9 cellular contexts compared by ENCODE assay signal in genomic region chr6:53048431-53049195, GRCh38. TPM values are rescaled to one million over a fixed set of nuclear protein-coding genes. Genes with fewer than 3 reads are reported as not detected.
DNase-seq lines count a peak whose midpoint lies in the region; ATAC-seq and TF ChIP-seq lines count a peak whose summit lies in the region.
"Had no signal": no experiment of that assay in that cellular context is flagged by ENCODE, and none has a peak within 500 bp of the region (broad histone marks: within the 10 kb centered on the region; RNA-seq: fewer than 3 reads in every experiment).

No MANE protein-coding gene starts in this region.

- peaks cover 33% of the 10 kb centered on the region for H3K4me1 Mint-ChIP-seq in neural progenitor cell

- H3K9me3 Mint-ChIP-seq in neural progenitor cell: peaks cover 2% of the 10 kb centered on the region

- no peak overlapping the region for H4K5ac ChIP-seq in mesendoderm (ENCODE audit: low read length)

- H3K27ac ChIP-seq in SJSA1 (peak overlapping the region; percentile 92), mesendoderm (ENCODE audit: low read depth, low read length) (no peak overlapping the region), neural progenitor cell (no peak overlapping the region)
- H3K27ac ChIP-seq: parathyroid adenoma had no signal

- no peak overlapping the region for H3K4me3 Mint-ChIP-seq in neural progenitor cell

- H3K27ac Mint-ChIP-seq in neural progenitor cell: no peak overlapping the region

- peaks cover 16% of the 10 kb centered on the region for H4K20me1 ChIP-seq in neural progenitor cell (ENCODE audit: low read depth)

- H3K9me3 ChIP-seq in SJSA1 (replicated peaks): no peaks in the 10 kb centered on the region
- no peaks in the 10 kb centered on the region for H3K9me3 ChIP-seq in neural progenitor cell (ENCODE audit: low read depth)

- H2AFZ ChIP-seq in neural progenitor cell (replicated peaks): no peak overlapping the region
- H2AFZ ChIP-seq: parathyroid adenoma had no signal

- no peak overlapping the region for H3K4ac ChIP-seq in mesendoderm (ENCODE audit: low read depth, low read length)

- POLR2A ChIA-PET in GM10248 (lab: Yijun Ruan, JAX): no interaction called here

- H3K36me3 ChIP-seq in SJSA1: peaks cover 9% of the 10 kb centered on the region; the same call in 1 of the 2 replicates
- H3K36me3 ChIP-seq in mesendoderm (ENCODE audit: control insufficient read depth, insufficient read depth, low read length): no peaks in the 10 kb centered on the region
- no peaks in the 10 kb centered on the region for H3K36me3 ChIP-seq in neural progenitor cell

- DNase-seq in SJSA1 (ENCODE audit: low read depth in 1 of 2, low spot score in 2 of 2) (peak; percentile 45 to 84), foreskin fibroblast (peak; percentile 71 to 86), GM10248 (ENCODE audit: extremely low spot score) (no peak), mesendoderm (no peak), neural progenitor cell (ENCODE audit: low spot score) (no peak), NCI-H526 (lab: John Stamatoyannopoulos, UW) (no peak)

- H2AK5ac ChIP-seq in mesendoderm (ENCODE audit: low read length): no peak overlapping the region

- no peak overlapping the region for H3K23ac ChIP-seq in mesendoderm (ENCODE audit: low read length)

- ATAC-seq in GM18873 (IDR thresholded peaks at IDR 0.05; ENCODE audit: low FRiP score, unreplicated experiment): peak; percentile 84
- ATAC-seq in HG02840 (IDR thresholded peaks at IDR 0.05; ENCODE audit: low FRiP score, unreplicated experiment): peak; percentile 90

- H2BK15ac ChIP-seq in mesendoderm (replicated peaks; ENCODE audit: low read depth): no peak overlapping the region

- TF ChIP-seq CTCF in foreskin fibroblast (IDR thresholded peaks at IDR 0.05; ENCODE audit: low read depth, low read length) (no peak), GM10248 (IDR thresholded peaks at IDR 0.05; ENCODE audit: control extremely low read depth, extremely low read depth, low read depth, missing control alignments) (no peak), neural progenitor cell (IDR thresholded peaks at IDR 0.05) (no peak)

- peaks cover 16% of the 10 kb centered on the region for H3K36me3 Mint-ChIP-seq in neural progenitor cell

- H3F3A ChIP-seq in neural progenitor cell (ENCODE audit: low read depth): peaks cover 12% of the 10 kb centered on the region

- H3K4me3 ChIP-seq in SJSA1: peak overlapping the region; percentile 20
- no peak overlapping the region for H3K4me3 ChIP-seq in foreskin fibroblast (ENCODE audit: low read depth in 1 of 2, low read length in 2 of 2)
- H3K4me3 ChIP-seq in mesendoderm (ENCODE audit: low read length): no peak overlapping the region
- H3K4me3 ChIP-seq in neural progenitor cell: no peak overlapping the region

- H3K79me2 ChIP-seq in mesendoderm (ENCODE audit: control insufficient read depth, insufficient read depth, low read length): no peaks in the 10 kb centered on the region
- peaks cover 17% of the 10 kb centered on the region for H3K79me2 ChIP-seq in neural progenitor cell (ENCODE audit: low read depth)
- H3K79me2 ChIP-seq: parathyroid adenoma had no signal

- no peaks in the 10 kb centered on the region for H3K79me1 ChIP-seq in mesendoderm (ENCODE audit: low read length)

- H3K27me3 Mint-ChIP-seq in neural progenitor cell (ENCODE audit: insufficient read depth, low read depth): no peaks in the 10 kb centered on the region

- no peak overlapping the region for H2BK120ac ChIP-seq in mesendoderm (ENCODE audit: low read depth, low read length)

- H3K4me2 ChIP-seq in mesendoderm (ENCODE audit: low read length) (no peak overlapping the region), neural progenitor cell (no peak overlapping the region)

- H3K9ac ChIP-seq in mesendoderm (ENCODE audit: low read length) (no peak overlapping the region), neural progenitor cell (no peak overlapping the region)
- H3K9ac ChIP-seq: parathyroid adenoma had no signal

- no peak overlapping the region for H2BK5ac ChIP-seq in mesendoderm (ENCODE audit: low read length)

- no peaks in the 10 kb centered on the region for H3K27me3 ChIP-seq in SJSA1 (replicated peaks)
- no peaks in the 10 kb centered on the region for H3K27me3 ChIP-seq in mesendoderm (ENCODE audit: insufficient read depth, low read length, poor library complexity)
- H3K27me3 ChIP-seq in neural progenitor cell: no peaks in the 10 kb centered on the region

- H3K18ac ChIP-seq in mesendoderm (ENCODE audit: low read length): no peak overlapping the region

- no CpG with 5 or more reads among the region's 9 CpGs for WGBS in mesendoderm (ENCODE audit: extremely low coverage, insufficient coverage, low lambda C conversion rate)

- H3K4me1 ChIP-seq in SJSA1 (replicated peaks) (peaks cover 33% of the 10 kb centered on the region), mesendoderm (ENCODE audit: control insufficient read depth, low read depth, low read length) (peaks cover 6% of the 10 kb centered on the region), neural progenitor cell (peaks cover 17% of the 10 kb centered on the region)
- H3K4me1 ChIP-seq: parathyroid adenoma had no signal

- no peak overlapping the region for H3K56ac ChIP-seq in mesendoderm (ENCODE audit: low read length)

- CTCF ChIA-PET in GM10248 (lab: Yijun Ruan, JAX): interaction anchor here (0.7 to 1.8 kb wide), 10 partner anchors 11 to 324 kb away, joined by 3 to 5 read pairs (median 3); partner anchors contain the start of gene GSTA4

- no peak overlapping the region for H4K8ac ChIP-seq in mesendoderm (ENCODE audit: low read depth, low read length)

RNA-seq across cellular contexts. Expression of gene CILK1, which starts 13.0 kb away (rescaled TPM):
- 11.4 and 18.6 TPM in 2 replicates for total RNA-seq in SJSA1 (2014; rRNA removed; shearing (Covaris generic))
- polyA plus RNA-seq in mesendoderm (2013, experiment 1 of 2): 11.5 TPM
- polyA plus RNA-seq in mesendoderm (2013, experiment 2 of 2): 11.1 TPM
- total RNA-seq in neural progenitor cell (ENCODE audit: low replicate concordance): 11.5 and 17.5 TPM in 2 replicates

RNA-seq across cellular contexts. Expression of gene FBXO9, which starts 16.6 kb away (rescaled TPM):
- total RNA-seq in SJSA1 (2014; rRNA removed; shearing (Covaris generic)): 39.6 and 44.6 TPM in 2 replicates
- 26.3 TPM for polyA plus RNA-seq in mesendoderm (2013, experiment 1 of 2)
- 26.9 TPM for polyA plus RNA-seq in mesendoderm (2013, experiment 2 of 2)
- 26.7 and 50.8 TPM in 2 replicates for total RNA-seq in neural progenitor cell (ENCODE audit: low replicate concordance)

RNA-seq across cellular contexts. Expression of gene GSTA4, which starts 53.5 kb away (rescaled TPM):
- 25.8 and 46.8 TPM in 2 replicates for total RNA-seq in SJSA1 (2014; rRNA removed; shearing (Covaris generic))
- 9.4 TPM for polyA plus RNA-seq in mesendoderm (2013, experiment 1 of 2)
- 9.3 TPM for polyA plus RNA-seq in mesendoderm (2013, experiment 2 of 2)
- 62.2 and 113 TPM in 2 replicates for total RNA-seq in neural progenitor cell (ENCODE audit: low replicate concordance)

Comparison
In these comparisons a context has a peak if more than half of its experiments do, and no peak if none do; other contexts are left out.
1. DNase-seq: peak in SJSA1 (2 of 2) and foreskin fibroblast (2 of 2); none in GM10248 (single experiment), mesendoderm (single experiment), neural progenitor cell (single experiment) and NCI-H526 (0 of 2).